11 cellular contexts compared by ENCODE assay signal in the genomic region with DNA sequence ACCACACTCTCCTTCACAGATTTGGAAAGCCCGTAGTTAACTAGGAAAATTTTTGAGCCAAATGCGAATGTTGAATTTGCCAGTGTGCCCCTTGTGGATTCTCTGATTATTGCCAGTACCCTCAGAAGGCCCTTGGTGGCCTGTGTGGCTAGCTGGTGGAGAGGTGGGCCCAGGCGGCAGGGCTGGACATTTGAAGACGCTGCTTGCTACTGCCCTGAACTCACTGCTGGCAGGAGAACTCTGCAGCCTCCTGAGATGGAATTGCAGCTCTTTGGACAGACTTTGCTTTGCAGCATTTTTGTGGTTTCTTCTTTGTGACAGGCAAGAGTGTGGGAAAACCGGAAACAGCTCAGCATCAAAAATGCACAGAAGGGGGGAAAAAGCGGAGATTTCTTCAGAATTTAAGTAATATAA.
DNase-seq lines count a peak whose midpoint lies in the region; ATAC-seq, FAIRE-seq and TF ChIP-seq lines count a peak whose summit lies in the region.
"Had no signal": no experiment of that assay in that cellular context is flagged by ENCODE, and none has a peak within 500 bp of the region (broad histone marks: within the 10 kb centered on the region; RNA-seq: fewer than 3 reads in every experiment).

No MANE protein-coding gene starts in this region.

- H3K9me3 Mint-ChIP-seq in activated CD4-positive, alpha-beta memory T cell treated with anti-CD3 and anti-CD28 coated beads for 36 hours: no peaks in the 10 kb centered on the region
- H3K9me3 Mint-ChIP-seq: activated T-helper 2 cell treated with anti-CD3 and anti-CD28 coated beads, Interferon-gamma antibody, Interleukin-2, Interleukin-4, amounts not matched to agents 10 μg/mL and 5 μg/mL and 100 μg/mL, durations not matched to agents 14 hours and 24 hours and 36 hours had no signal

- no peaks in the 10 kb centered on the region for H3K27me3 ChIP-seq in HCT116 (ENCODE audit: insufficient read depth, low read length)
- H3K27me3 ChIP-seq: SJCRH30 had no signal

- no peak for FAIRE-seq in kidney (lab: Jason Lieb, UNC)

- POLR2A ChIA-PET in HCT116 (lab: Charles Lee): no interaction called here
- POLR2A ChIA-PET in activated CD4-positive, alpha-beta memory T cell treated with anti-CD3 and anti-CD28 coated beads for 36 hours (lab: Charles Lee): no interaction called here

- no peak overlapping the region for H3K4me2 ChIP-seq in HCT116 (ENCODE audit: low read length)

- H3K36me3 Mint-ChIP-seq in activated CD4-positive, alpha-beta memory T cell treated with anti-CD3 and anti-CD28 coated beads for 36 hours: peaks cover 16% of the 10 kb centered on the region

- in situ Hi-C loops in astrocyte of the cerebellum (cut with HindIII; ENCODE audit: low sequenced_read_pairs): no loop called here

- H3K36me3 ChIP-seq in HCT116 (ENCODE audit: control insufficient read depth in 1 of 2, insufficient read depth in 2 of 2, low read length in 2 of 2) (no peaks in the 10 kb centered on the region), kidney (ENCODE audit: control insufficient read depth in 1 of 2, insufficient read depth in 2 of 2, low read length in 2 of 2) (peaks cover 0 to 10% of the 10 kb centered on the region in 2 donors)

- peak; percentile 75 for DNase-seq in AG08395 (ENCODE audit: low spot score)
- no peak for DNase-seq in HCT116 (ENCODE audit: low read depth, low spot score)
- DNase-seq in astrocyte of the cerebellum (ENCODE audit: low read depth): peak; percentile 94
- DNase-seq in kidney: no peak
- DNase-seq in activated CD4-positive, alpha-beta memory T cell treated with anti-CD3 and anti-CD28 coated beads for 36 hours: no peak
- DNase-seq in HuH-7.5 (ENCODE audit: low spot score): no peak
- DNase-seq: DMS79 treated with DMSO at 0.1 percent for 48 hours, SJCRH30 had no signal

- no peak overlapping the region for H3K4me3 Mint-ChIP-seq in activated CD4-positive, alpha-beta memory T cell treated with anti-CD3 and anti-CD28 coated beads for 36 hours

- H3K9me2 ChIP-seq in HCT116 (ENCODE audit: insufficient read depth): no peaks in the 10 kb centered on the region

- H3K27me3 Mint-ChIP-seq in activated CD4-positive, alpha-beta memory T cell treated with anti-CD3 and anti-CD28 coated beads for 36 hours: no peaks in the 10 kb centered on the region

- peak; percentile 82 for ATAC-seq in HCT116
- ATAC-seq in HG03139 (IDR thresholded peaks at IDR 0.05; ENCODE audit: unreplicated experiment): no peak
- ATAC-seq in HG03159 (IDR thresholded peaks at IDR 0.05; ENCODE audit: unreplicated experiment): no peak

- no peaks in the 10 kb centered on the region for H3K79me2 ChIP-seq in HCT116 (ENCODE audit: insufficient read depth, low read length)

- H3K9me3 ChIP-seq in HCT116 (ENCODE audit: control insufficient read depth in 1 of 2, insufficient read depth in 1 of 2, low read depth in 1 of 2, low read length in 2 of 2) (no peaks in the 10 kb centered on the region), kidney (ENCODE audit: control insufficient read depth in 1 of 2, low read length in 2 of 2) (no peaks in the 10 kb centered on the region)
- H3K9me3 ChIP-seq: SJCRH30 had no signal

- peak; percentile 31; the same call in 1 of the 2 replicates for TF ChIP-seq RAD21 in HCT116 (IDR thresholded peaks at IDR 0.05; ENCODE audit: low read depth)

- H3K9ac ChIP-seq in HCT116 (ENCODE audit: low read length) (no peak overlapping the region), kidney (ENCODE audit: low read length in 2 of 2) (no peak overlapping the region)

- H3K27ac Mint-ChIP-seq in activated CD4-positive, alpha-beta memory T cell treated with anti-CD3 and anti-CD28 coated beads for 36 hours: no peak overlapping the region
- H3K27ac Mint-ChIP-seq: activated T-helper 2 cell treated with anti-CD3 and anti-CD28 coated beads, Interferon-gamma antibody, Interleukin-2, Interleukin-4, amounts not matched to agents 10 μg/mL and 5 μg/mL and 100 μg/mL, durations not matched to agents 14 hours and 24 hours and 36 hours had no signal

- H4K20me1 ChIP-seq in HCT116 (ENCODE audit: insufficient read depth): no peaks in the 10 kb centered on the region

- no peak overlapping the region for H3K27ac ChIP-seq in HCT116 (ENCODE audit: low read depth, low read length)
- H3K27ac ChIP-seq in kidney (ENCODE audit: low read depth in 2 of 2, low read length in 2 of 2): no peak overlapping the region
- H3K27ac ChIP-seq: SJCRH30 had no signal

- H3K4me3 ChIP-seq in HCT116 (replicated peaks in 1 of 2; ENCODE audit: low read depth in 1 of 2, low read length in 2 of 2) (no peak overlapping the region), astrocyte of the cerebellum (ENCODE audit: low read depth, low read length) (no peak overlapping the region), kidney (ENCODE audit: low read length in 2 of 2) (no peak overlapping the region)
- H3K4me3 ChIP-seq: SJCRH30 had no signal

- H3K4me1 ChIP-seq in HCT116 (ENCODE audit: control insufficient read depth in 1 of 2, insufficient read depth in 2 of 2, low read length in 2 of 2) (peaks cover 0 to 8% of the 10 kb centered on the region in 2 experiments; a peak in 1 of 4 replicates), kidney (ENCODE audit: control insufficient read depth in 1 of 2, insufficient read depth in 1 of 2, low read depth in 1 of 2, low read length in 2 of 2) (peaks cover 0 to 6% of the 10 kb centered on the region in 2 donors)
- H3K4me1 ChIP-seq: SJCRH30 had no signal

- peaks cover 4% of the 10 kb centered on the region for H3K4me1 Mint-ChIP-seq in activated CD4-positive, alpha-beta memory T cell treated with anti-CD3 and anti-CD28 coated beads for 36 hours (ENCODE audit: low read depth)

- intact Hi-C loops in HCT116 (cut with micrococcal nuclease): no loop called here
- intact Hi-C loops in kidney (cut with DNase I): no loop called here
- intact Hi-C loops in activated CD4-positive, alpha-beta memory T cell treated with anti-CD3 and anti-CD28 coated beads for 36 hours (cut with micrococcal nuclease): no loop called here

- TF ChIP-seq CTCF in HCT116 (IDR thresholded peaks at IDR 0.05 in 2 of 3, conservative IDR thresholded peaks at IDR 0.05 in 1 of 3; ENCODE audit: borderline replicate concordance in 1 of 3, insufficient read depth in 1 of 3, low read depth in 2 of 3, low read length in 2 of 3) (peak in 2 of 3 experiments; percentile 54 to 57; a peak in 4 of 6 replicates), astrocyte of the cerebellum (IDR thresholded peaks at IDR 0.05; ENCODE audit: low read depth, low read length, missing control alignments) (peak; percentile 32), kidney (IDR thresholded peaks at IDR 0.05; ENCODE audit: borderline replicate concordance, extremely low read depth, insufficient read depth) (peak; percentile 5)

- RAD21 ChIA-PET in HCT116 (lab: Charles Lee; ENCODE audit: low non-redundant PET in 1 of 2, low total read pairs in 2 of 2, uncharacterized antibody in 2 of 2, unreplicated experiment in 2 of 2): interaction anchor here in 1 of 2 experiments (1.2 kb wide), 1 partner anchor 89 kb away, joined by 3 read pairs; no protein-coding TSS in a partner anchor

- no peak overlapping the region for H2AFZ ChIP-seq in HCT116 (ENCODE audit: low read depth, low read length, poor library complexity, severe bottlenecking)

- CTCF ChIA-PET in HCT116 (lab: Charles Lee): interaction anchor here (0.6 to 4.2 kb wide), 5 partner anchors 16 to 211 kb away, joined by 3 to 19 read pairs (median 3); no protein-coding TSS in a partner anchor
- CTCF ChIA-PET in activated CD4-positive, alpha-beta memory T cell treated with anti-CD3 and anti-CD28 coated beads for 36 hours (lab: Charles Lee): interaction anchor here (1.0 to 1.1 kb wide), 3 partner anchors 23 to 175 kb away, joined by 3 to 5 read pairs (median 3); no protein-coding TSS in a partner anchor

- no peak for TF ChIP-seq POLR2A in HCT116 (IDR thresholded peaks at IDR 0.05; ENCODE audit: borderline replicate concordance, extremely low read depth, insufficient read depth, insufficient read length)

- BruUV-seq in HCT116 (replicated peaks; lab: Mats Ljungman, UMichigan): no TSS peak

TF ChIP-seq in HCT116, 20 proteins besides CTCF, POLR2A, EP300 and RAD21 (continues in another document):
- TF ChIP-seq JUND (IDR thresholded peaks at IDR 0.05) (no peak), SRF (IDR thresholded peaks at IDR 0.05; ENCODE audit: low read depth) (no peak), EZH2 (IDR thresholded peaks at IDR 0.05) (no peak), EZH2phosphoT487 (IDR thresholded peaks at IDR 0.05; ENCODE audit: borderline replicate concordance) (no peak), EGR1 (IDR thresholded peaks at IDR 0.05; ENCODE audit: low read depth) (no peak), SP1 (IDR thresholded peaks at IDR 0.05; ENCODE audit: low read depth) (no peak), ZNF274 (IDR thresholded peaks at IDR 0.05; ENCODE audit: low read depth, low read length) (no peak), YY1 (IDR thresholded peaks at IDR 0.05; ENCODE audit: extremely low read depth, insufficient replicate concordance, low read depth, low read length) (no peak), SIN3A (IDR thresholded peaks at IDR 0.05; ENCODE audit: low read depth) (no peak), FOSL1 (IDR thresholded peaks at IDR 0.05; ENCODE audit: low read depth) (no peak)
- TF ChIP-seq, protein P1, sequence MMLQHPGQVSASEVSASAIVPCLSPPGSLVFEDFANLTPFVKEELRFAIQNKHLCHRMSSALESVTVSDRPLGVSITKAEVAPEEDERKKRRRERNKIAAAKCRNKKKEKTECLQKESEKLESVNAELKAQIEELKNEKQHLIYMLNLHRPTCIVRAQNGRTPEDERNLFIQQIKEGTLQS (IDR thresholded peaks at IDR 0.05): no peak
- TF ChIP-seq, protein P2, sequence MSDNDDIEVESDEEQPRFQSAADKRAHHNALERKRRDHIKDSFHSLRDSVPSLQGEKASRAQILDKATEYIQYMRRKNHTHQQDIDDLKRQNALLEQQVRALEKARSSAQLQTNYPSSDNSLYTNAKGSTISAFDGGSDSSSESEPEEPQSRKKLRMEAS (IDR thresholded peaks at IDR 0.05): no peak

Comparison
In these comparisons a context has a peak if more than half of its experiments do, and no peak if none do; other contexts are left out.
1. DNase-seq: peak in AG08395 (single experiment) and astrocyte of the cerebellum (single experiment); none in HCT116 (single experiment), kidney (single experiment), activated CD4-positive, alpha-beta memory T cell treated with anti-CD3 and anti-CD28 coated beads for 36 hours (single experiment) and HuH-7.5 (single experiment).
2. CTCF ChIP-seq: peak in every context shown above with its lines; median percentile 56 in HCT116; 32 in astrocyte of the cerebellum; 5 in kidney.